26 cellular contexts compared by ENCODE assay signal in the genomic region with DNA sequence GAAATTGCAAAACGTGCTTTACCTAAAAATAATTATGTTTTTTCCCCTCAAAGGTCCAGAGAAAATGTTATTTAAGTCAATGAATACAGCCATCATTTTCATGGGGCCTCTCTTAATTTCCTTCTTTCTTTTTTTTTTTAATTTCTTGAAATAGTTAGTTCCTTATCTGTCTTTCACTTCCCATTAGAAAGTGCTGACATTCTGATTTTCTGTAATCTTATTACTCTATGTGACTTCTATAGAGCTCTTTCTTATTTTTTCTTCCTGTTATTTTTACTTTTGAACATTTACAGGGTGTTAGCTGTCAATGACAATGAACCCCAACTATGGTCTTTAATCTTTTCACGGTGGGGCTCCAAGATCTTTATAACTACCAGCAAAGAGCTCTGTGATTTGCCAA. TPM values are rescaled to one million over a fixed set of nuclear protein-coding genes. Genes with fewer than 3 reads are reported as not detected.
DNase-seq lines count a peak whose midpoint lies in the region; ATAC-seq, FAIRE-seq and TF ChIP-seq lines count a peak whose summit lies in the region.
"Had no signal": no experiment of that assay in that cellular context is flagged by ENCODE, and none has a peak within 500 bp of the region (broad histone marks: within the 10 kb centered on the region; RNA-seq: fewer than 3 reads in every experiment).

No MANE protein-coding gene starts in this region.

- no peak overlapping the region for H3K27ac ChIP-seq in HepG2 (ENCODE audit: extremely low read length, insufficient read depth, low read length)

- no peaks in the 10 kb centered on the region for H3K36me3 ChIP-seq in HepG2 (replicated peaks in 1 of 2; ENCODE audit: control insufficient read depth in 1 of 2, insufficient read depth in 2 of 2, low read length in 2 of 2)
- H3K36me3 ChIP-seq: tibial nerve had no signal

- in situ Hi-C loops in HepG2 (cut with HindIII; ENCODE audit: extremely low pct_ligation_motif_present, low pct_unique_long_range_greater_than_20kb) = no loop called here

- intact Hi-C loops in natural killer cell (cut with micrococcal nuclease) = no loop called here
- intact Hi-C loops in HepG2 (cut with micrococcal nuclease; ENCODE audit: unreplicated experiment) = no loop called here

- no peaks in the 10 kb centered on the region for H3K4me1 ChIP-seq in HepG2 (ENCODE audit: insufficient read depth, low read length)

- H3K9me3 Mint-ChIP-seq in natural killer cell treated with Interleukin-12 subunit alpha and Interleukin-12 subunit beta and Interleukin-15 and Interleukin-18, amount 100 ng/mL, for 72 hours = peaks cover 11% of the 10 kb centered on the region
- peaks cover 4 to 12% of the 10 kb centered on the region in 2 donors for H3K9me3 Mint-ChIP-seq in natural killer cell

- POLR2A ChIA-PET in HepG2 (lab: Yijun Ruan, JAX) = no interaction called here

- no peak for FAIRE-seq in HepG2 (lab: Jason Lieb, UNC)
- FAIRE-seq: GM18507, H1, islet of Langerhans, TTC549 had no signal

- ATAC-seq in natural killer cell treated with Interleukin-12 subunit alpha and Interleukin-12 subunit beta and Interleukin-15 and Interleukin-18, amount 100 ng/mL, for 72 hours = no peak
- no peak for ATAC-seq in natural killer cell
- no peak for ATAC-seq in HepG2
- no peak for ATAC-seq in GM21723 (IDR thresholded peaks at IDR 0.05; ENCODE audit: unreplicated experiment)

- no peaks in the 10 kb centered on the region for H3K79me2 ChIP-seq in HepG2 (ENCODE audit: insufficient read depth, low read length)

- TF ChIP-seq RAD21 in HepG2 (CRISPR knock-in tag; IDR thresholded peaks at IDR 0.05) = no peak

- H3K4me3 ChIP-seq in HepG2 (replicated peaks in 1 of 3; ENCODE audit: insufficient read depth in 1 of 3, low read depth in 2 of 3, low read length in 3 of 3) = no peak overlapping the region
- H3K4me3 ChIP-seq: coronary artery, tibial nerve had no signal

- no peak for TF ChIP-seq CTCF in natural killer cell (IDR thresholded peaks at IDR 0.05)
- TF ChIP-seq CTCF in HepG2 (CRISPR knock-in tag; IDR thresholded peaks at IDR 0.05) = no peak

- peaks cover 24 to 45% of the 10 kb centered on the region in 2 donors for H3K4me1 Mint-ChIP-seq in natural killer cell treated with Interleukin-12 subunit alpha and Interleukin-12 subunit beta and Interleukin-15 and Interleukin-18, amount 100 ng/mL, for 72 hours (ENCODE audit: low read depth in 2 of 2)
- no peaks in the 10 kb centered on the region for H3K4me1 Mint-ChIP-seq in natural killer cell

- no peak overlapping the region for H3K9ac ChIP-seq in HepG2 (ENCODE audit: insufficient read depth, low read depth, low read length)
- H3K9ac ChIP-seq: SK-N-SH had no signal

- H4K20me1 ChIP-seq in HepG2 (ENCODE audit: insufficient read depth, low read length) = no peaks in the 10 kb centered on the region

- H3K36me3 Mint-ChIP-seq in natural killer cell treated with Interleukin-12 subunit alpha and Interleukin-12 subunit beta and Interleukin-15 and Interleukin-18, amount 100 ng/mL, for 72 hours = peaks cover 31% of the 10 kb centered on the region
- peaks cover 21% of the 10 kb centered on the region for H3K36me3 Mint-ChIP-seq in natural killer cell

- no TSS peak for BruUV-seq in HepG2 (replicated peaks; lab: Mats Ljungman, UMichigan)

- no peak for DNase-seq in natural killer cell treated with Interleukin-12 subunit alpha and Interleukin-12 subunit beta and Interleukin-15 and Interleukin-18, amount 100 ng/mL, for 72 hours (ENCODE audit: low spot score)
- DNase-seq in natural killer cell = no peak
- DNase-seq in SIG-M5 treated with dmso at 0.1 percent for 504 hours (lab: John Stamatoyannopoulos, UW; ENCODE audit: unreplicated experiment) = peak; percentile 63
- no peak for DNase-seq in HepG2 (ENCODE audit: low spot score)
- no peak for DNase-seq in NCI-H2227 (lab: John Stamatoyannopoulos, UW; ENCODE audit: unreplicated experiment)
- no peak for DNase-seq in mucosa of gallbladder (ENCODE audit: low spot score)
- DNase-seq in AG08395 (ENCODE audit: low spot score) = no peak
- DNase-seq: activated CD4-positive, alpha-beta T cell treated with anti-CD3 and anti-CD28 coated beads, Interleukin-2, amount 50 U/mL, for 1 hour; activated naive CD8-positive, alpha-beta T cell treated with anti-CD3 and anti-CD28 coated beads for 36 hours; activated T-cell treated with anti-CD3 and anti-CD28 coated beads, Interleukin-2, amount 50 U/mL, for 48 hours; mesendoderm; NCI-H1930; NCI-H446 treated with DMSO at 0.1 percent for 48 hours; SK-N-SH; stimulated activated naive CD4-positive, alpha-beta T cell treated with Interleukin-2 at 50 U/mL for 16 hours had no signal

- H2AFZ ChIP-seq in HepG2 (ENCODE audit: low read length) = no peak overlapping the region

- TF ChIP-seq POLR2A in HepG2 (IDR thresholded peaks at IDR 0.05; ENCODE audit: insufficient read depth in 1 of 2, low read depth in 2 of 2, low read length in 2 of 2) = no peak

- peak overlapping the region; percentile 76 to 85 for H3K27ac Mint-ChIP-seq in natural killer cell treated with Interleukin-12 subunit alpha and Interleukin-12 subunit beta and Interleukin-15 and Interleukin-18, amount 100 ng/mL, for 72 hours
- no peak overlapping the region for H3K27ac Mint-ChIP-seq in natural killer cell
- H3K27ac Mint-ChIP-seq: activated naive CD8-positive, alpha-beta T cell treated with anti-CD3 and anti-CD28 coated beads for 36 hours had no signal

- no peaks in the 10 kb centered on the region; a peak in 1 of 5 replicates for H3K27me3 ChIP-seq in HepG2 (ENCODE audit: control insufficient read depth in 1 of 2, insufficient read depth in 2 of 2, low read length in 2 of 2)
- H3K27me3 ChIP-seq: tibial nerve had no signal

- H3K9me3 ChIP-seq in HepG2 (ENCODE audit: low read length) = peaks cover 11% of the 10 kb centered on the region

- TF ChIP-seq EP300 in HepG2 (IDR thresholded peaks at IDR 0.05; ENCODE audit: low read depth in 2 of 2, low read length in 2 of 2) = no peak
- TF ChIP-seq EP300 in HepG2 (CRISPR knock-in tag; IDR thresholded peaks at IDR 0.05; ENCODE audit: borderline replicate concordance) = no peak

- H3K27me3 Mint-ChIP-seq in natural killer cell treated with Interleukin-12 subunit alpha and Interleukin-12 subunit beta and Interleukin-15 and Interleukin-18, amount 100 ng/mL, for 72 hours = peaks cover 0 to 20% of the 10 kb centered on the region in 2 donors
- H3K27me3 Mint-ChIP-seq in natural killer cell (ENCODE audit: low read depth in 2 of 2) = no peaks in the 10 kb centered on the region
- H3K27me3 Mint-ChIP-seq: brain had no signal

- no peak overlapping the region for H3K4me2 ChIP-seq in HepG2 (ENCODE audit: low read depth, low read length)
- H3K4me2 ChIP-seq: SK-N-SH had no signal

- CTCF ChIA-PET in HepG2 (lab: Yijun Ruan, JAX; ENCODE audit: low intra/inter-chr PET ratio, low total read pairs) = no interaction called here

- WGBS in HepG2 (ENCODE audit: low lambda C conversion rate) = 10% methylated on average over 2 of the region's 2 CpGs

- H3K4me3 Mint-ChIP-seq in natural killer cell treated with Interleukin-12 subunit alpha and Interleukin-12 subunit beta and Interleukin-15 and Interleukin-18, amount 100 ng/mL, for 72 hours = peak overlapping the region; percentile 3
- H3K4me3 Mint-ChIP-seq in natural killer cell = no peak overlapping the region
- H3K4me3 Mint-ChIP-seq: activated naive CD8-positive, alpha-beta T cell treated with anti-CD3 and anti-CD28 coated beads for 36 hours; brain had no signal

RNA-seq across cellular contexts. Expression of a gene that starts 30.0 kb away (rescaled TPM):
- total RNA-seq in natural killer cell treated with Interleukin-12 subunit alpha and Interleukin-12 subunit beta and Interleukin-15 and Interleukin-18, amount 100 ng/mL, for 72 hours = 10 to 100 TPM; 13.7 to 54.8 TPM
- total RNA-seq in natural killer cell (1 to 10 TPM in 1 of 3 donors, under 1 TPM in 2; 0.31 to 2.3 (median 0.78) TPM), HepG2 (2016; rRNA removed; fragmentation: Illumina TruSeq; extraction: Trizol) (not detected in 2 replicates), mucosa of gallbladder (1.6 TPM)
- not detected in 2 replicates for total RNA-seq in HepG2 (2016; cell fraction: cytosol; rRNA removed; fragmentation: Illumina TruSeq; extraction: Trizol; ENCODE audit: low read depth)
- 0.04 TPM in 1 of 2 replicates, not detected in the other for total RNA-seq in HepG2 (2016; cell fraction: insoluble cytoplasmic fraction; rRNA removed; fragmentation: Illumina TruSeq; extraction: Trizol)
- not detected in 2 replicates for total RNA-seq in HepG2 (2016; cell fraction: membrane; rRNA removed; fragmentation: Illumina TruSeq; extraction: Trizol)
- total RNA-seq in HepG2 (2016; cell fraction: nucleus; rRNA removed; fragmentation: Illumina TruSeq; extraction: Trizol) = not detected in 2 replicates
- 0.16 TPM in 1 of 2 replicates, not detected in the other for polyA plus RNA-seq in HepG2 (2011; rRNA removed)
- not detected in 2 replicates for polyA plus RNA-seq in HepG2 (2011; cell fraction: cytosol; rRNA removed)
- polyA plus RNA-seq in HepG2 (2011; cell fraction: nucleus; rRNA removed) = 0.32 and 0.40 TPM in 2 replicates
- 0.15 TPM in 1 of 2 replicates, not detected in the other for polyA plus RNA-seq in HepG2 (2012)
- not detected in 2 replicates for polyA plus RNA-seq in HepG2 (2016; cell fraction: cytosol; fragmentation: Illumina TruSeq; extraction: Trizol; ENCODE audit: low read depth)
- polyA plus RNA-seq in HepG2 (2016; cell fraction: insoluble cytoplasmic fraction; fragmentation: Illumina TruSeq; extraction: Trizol; ENCODE audit: low read depth) = 0.14 TPM in 1 of 2 replicates, not detected in the other
- not detected in 2 replicates for polyA plus RNA-seq in HepG2 (2016; cell fraction: membrane; fragmentation: Illumina TruSeq; extraction: Trizol; ENCODE audit: low read depth)
- polyA plus RNA-seq in HepG2 (2016; cell fraction: nucleus; fragmentation: Illumina TruSeq; extraction: Trizol; ENCODE audit: insufficient read depth, low read depth) = 0.31 TPM in 1 of 2 replicates, not detected in the other
- polyA minus RNA-seq in HepG2 (2011; rRNA and poly(A)+ RNA removed; ENCODE audit: low replicate concordance) = not detected in 2 replicates
- not detected in 2 replicates for polyA minus RNA-seq in HepG2 (2011; cell fraction: cytosol; rRNA and poly(A)+ RNA removed)
- not detected in 2 replicates for polyA minus RNA-seq in HepG2 (2011; cell fraction: nucleus; rRNA and poly(A)+ RNA removed)
- total RNA-seq: Daoy, H1, M059J, tibial nerve had no signal
- polyA plus RNA-seq: AG04450, H1, SK-N-SH had no signal

RNA-seq across cellular contexts. Expression of a gene that starts 39.0 kb away (rescaled TPM):
- 10 to 100 TPM; 68.8 to 93.6 TPM for total RNA-seq in natural killer cell treated with Interleukin-12 subunit alpha and Interleukin-12 subunit beta and Interleukin-15 and Interleukin-18, amount 100 ng/mL, for 72 hours
- total RNA-seq in natural killer cell (1 to 10 TPM in 2 of 3 donors, under 1 TPM in 1; 0.35 to 4.2 (median 1.7) TPM), HepG2 (2016; rRNA removed; fragmentation: Illumina TruSeq; extraction: Trizol) (not detected in 2 replicates), mucosa of gallbladder (0.98 TPM)
- total RNA-seq in HepG2 (2016; cell fraction: cytosol; rRNA removed; fragmentation: Illumina TruSeq; extraction: Trizol; ENCODE audit: low read depth) = not detected in 2 replicates
- total RNA-seq in HepG2 (2016; cell fraction: insoluble cytoplasmic fraction; rRNA removed; fragmentation: Illumina TruSeq; extraction: Trizol) = not detected in 2 replicates
- not detected in 2 replicates for total RNA-seq in HepG2 (2016; cell fraction: membrane; rRNA removed; fragmentation: Illumina TruSeq; extraction: Trizol)
- total RNA-seq in HepG2 (2016; cell fraction: nucleus; rRNA removed; fragmentation: Illumina TruSeq; extraction: Trizol) = not detected in 2 replicates
- polyA plus RNA-seq in HepG2 (2011; rRNA removed) = 0.03 TPM in 1 of 2 replicates, not detected in the other
- not detected in 2 replicates for polyA plus RNA-seq in HepG2 (2011; cell fraction: cytosol; rRNA removed)
- not detected in 2 replicates for polyA plus RNA-seq in HepG2 (2011; cell fraction: nucleus; rRNA removed)
- polyA plus RNA-seq in HepG2 (2012) = not detected in 2 replicates
- not detected in 2 replicates for polyA plus RNA-seq in HepG2 (2016; cell fraction: cytosol; fragmentation: Illumina TruSeq; extraction: Trizol; ENCODE audit: low read depth)
- polyA plus RNA-seq in HepG2 (2016; cell fraction: insoluble cytoplasmic fraction; fragmentation: Illumina TruSeq; extraction: Trizol; ENCODE audit: low read depth) = not detected in 2 replicates
- polyA plus RNA-seq in HepG2 (2016; cell fraction: membrane; fragmentation: Illumina TruSeq; extraction: Trizol; ENCODE audit: low read depth) = not detected in 2 replicates
- not detected in 2 replicates for polyA plus RNA-seq in HepG2 (2016; cell fraction: nucleus; fragmentation: Illumina TruSeq; extraction: Trizol; ENCODE audit: insufficient read depth, low read depth)
- polyA minus RNA-seq in HepG2 (2011; rRNA and poly(A)+ RNA removed; ENCODE audit: low replicate concordance) = not detected in 2 replicates
- not detected in 2 replicates for polyA minus RNA-seq in HepG2 (2011; cell fraction: cytosol; rRNA and poly(A)+ RNA removed)
- not detected in 2 replicates for polyA minus RNA-seq in HepG2 (2011; cell fraction: nucleus; rRNA and poly(A)+ RNA removed)
- total RNA-seq: Daoy, H1, M059J had no signal
- polyA plus RNA-seq: AG04450, H1, SK-N-SH had no signal

Comparison
In these comparisons a context has a peak if more than half of its experiments do, and no peak if none do; other contexts are left out.
1. H3K27ac Mint-ChIP-seq: peak in natural killer cell treated with Interleukin-12 subunit alpha and Interleukin-12 subunit beta and Interleukin-15 and Interleukin-18, amount 100 ng/mL, for 72 hours (2 of 2); none in natural killer cell (0 of 2).
2. RNA of a gene that starts 39.0 kb away (total RNA-seq): 68.8 to 93.6 TPM in natural killer cell treated with Interleukin-12 subunit alpha and Interleukin-12 subunit beta and Interleukin-15 and Interleukin-18, amount 100 ng/mL, for 72 hours; 0.35 to 4.2 TPM in natural killer cell, 0.98 TPM in mucosa of gallbladder (single experiment) and not detected in HepG2; every median in the first group is over 10 times any median in the second.